Comparison of ENCODE assay signal across 9 cellular contexts in genomic region chr15:25783607-25784131, GRCh38.
DNase-seq lines count a peak whose midpoint lies in the region; ATAC-seq and TF ChIP-seq lines count a peak whose summit lies in the region.
"Had no signal": no experiment of that assay in that cellular context is flagged by ENCODE, and none has a peak within 500 bp of the region (broad histone marks: within the 10 kb centered on the region; RNA-seq: fewer than 3 reads in every experiment).

No MANE protein-coding gene starts in this region.

- no peak overlapping the region for H3K27ac ChIP-seq in CD8-positive, alpha-beta memory T cell (ENCODE audit: low read depth, low read length)
- H3K27ac ChIP-seq in ascending aorta, result peak overlapping the region in 1 of 2 donors; percentile 72
- no peak overlapping the region for H3K27ac ChIP-seq in neural progenitor cell

- ATAC-seq in HG03520 (IDR thresholded peaks at IDR 0.05; ENCODE audit: unreplicated experiment) (no peak), GM21619 (IDR thresholded peaks at IDR 0.05; ENCODE audit: unreplicated experiment) (no peak), sciatic nerve (no peak)

- CTCF ChIA-PET in CD8-positive, alpha-beta memory T cell (lab: Charles Lee), result interaction anchor here (0.6 to 3.6 kb wide), 16 partner anchors 9 to 150 kb away, joined by 3 to 24 read pairs (median 4); partner anchors contain the start of gene ATP10A

- H3K9ac ChIP-seq in NT2/D1 (ENCODE audit: insufficient read length, low read depth), result no peak overlapping the region
- H3K9ac ChIP-seq in neural progenitor cell, result no peak overlapping the region

- H3K4me3 ChIP-seq in CD8-positive, alpha-beta memory T cell (ENCODE audit: low read length), result no peak overlapping the region
- no peak overlapping the region for H3K4me3 ChIP-seq in NT2/D1 (ENCODE audit: insufficient read length, low read depth)
- H3K4me3 ChIP-seq in ascending aorta, result no peak overlapping the region
- no peak overlapping the region for H3K4me3 ChIP-seq in neural progenitor cell
- H3K4me3 ChIP-seq: heart right ventricle had no signal

- peaks cover 0 to 19% (median 2%) of the 10 kb centered on the region in 3 donors for H3K36me3 Mint-ChIP-seq in CD8-positive, alpha-beta memory T cell
- H3K36me3 Mint-ChIP-seq in neural progenitor cell, result no peaks in the 10 kb centered on the region

- H3K4me3 Mint-ChIP-seq in CD8-positive, alpha-beta memory T cell, result no peak overlapping the region
- H3K4me3 Mint-ChIP-seq in neural progenitor cell, result no peak overlapping the region

- peaks cover 9% of the 10 kb centered on the region for H3K4me1 ChIP-seq in CD8-positive, alpha-beta memory T cell (ENCODE audit: insufficient read depth, low read length)
- peaks cover 3% of the 10 kb centered on the region for H3K4me1 ChIP-seq in NT2/D1 (ENCODE audit: insufficient read depth, insufficient read length)
- peaks cover 14 to 32% of the 10 kb centered on the region in 2 donors for H3K4me1 ChIP-seq in ascending aorta
- H3K4me1 ChIP-seq in neural progenitor cell, result no peaks in the 10 kb centered on the region

- POLR2A ChIA-PET in CD8-positive, alpha-beta memory T cell (lab: Charles Lee), result interaction anchor here (0.8 kb wide), 1 partner anchor 77 kb away, joined by 3 read pairs; no protein-coding TSS in a partner anchor

- no peaks in the 10 kb centered on the region for H3K9me3 ChIP-seq in CD8-positive, alpha-beta memory T cell (ENCODE audit: low read length)
- H3K9me3 ChIP-seq in NT2/D1 (ENCODE audit: insufficient read depth, low read length) (no peaks in the 10 kb centered on the region), ascending aorta (no peaks in the 10 kb centered on the region), neural progenitor cell (ENCODE audit: low read depth) (no peaks in the 10 kb centered on the region)
- H3K9me3 ChIP-seq: heart right ventricle had no signal

- H3K79me2 ChIP-seq in neural progenitor cell (ENCODE audit: low read depth), result no peaks in the 10 kb centered on the region

- H3K4me2 ChIP-seq in neural progenitor cell, result no peak overlapping the region

- TF ChIP-seq CTCF in ascending aorta (IDR thresholded peaks at IDR 0.05) (peak; percentile 16 to 41 (median 22)), neural progenitor cell (IDR thresholded peaks at IDR 0.05) (peak; percentile 74)

- intact Hi-C loops in ascending aorta (cut with DNase I), result loop anchor here (10.0 kb wide), 1 partner anchor 301 kb away; no protein-coding TSS in a partner anchor
- intact Hi-C loops in sciatic nerve (cut with DNase I), result no loop called here

- no peaks in the 10 kb centered on the region for H3K27me3 ChIP-seq in CD8-positive, alpha-beta memory T cell (ENCODE audit: insufficient read depth, low read length, poor library complexity, severe bottlenecking)
- H3K27me3 ChIP-seq in NT2/D1 (ENCODE audit: insufficient read depth, insufficient read length), result no peaks in the 10 kb centered on the region
- H3K27me3 ChIP-seq in ascending aorta, result no peaks in the 10 kb centered on the region
- H3K27me3 ChIP-seq in neural progenitor cell, result no peaks in the 10 kb centered on the region
- H3K27me3 ChIP-seq: heart right ventricle had no signal

- no peak overlapping the region for H2AFZ ChIP-seq in neural progenitor cell (replicated peaks)

- no peaks in the 10 kb centered on the region for H3F3A ChIP-seq in neural progenitor cell (ENCODE audit: low read depth)

- no peak overlapping the region for H3K27ac Mint-ChIP-seq in CD8-positive, alpha-beta memory T cell
- peak overlapping the region; percentile 12 for H3K27ac Mint-ChIP-seq in neural progenitor cell

- peak in 4 of 5 donors; percentile 10 to 55 (median 22) for DNase-seq in CD8-positive, alpha-beta memory T cell
- DNase-seq in NT2/D1 (ENCODE audit: low read depth, low spot score) (peak; percentile 69), ascending aorta (ENCODE audit: low spot score in 2 of 2) (no peak), neural progenitor cell (ENCODE audit: low spot score) (peak; percentile 68), NCI-H2196 (lab: John Stamatoyannopoulos, UW; ENCODE audit: unreplicated experiment) (no peak), sciatic nerve (ENCODE audit: low spot score) (no peak)
- DNase-seq: heart right ventricle had no signal

- H3K27me3 Mint-ChIP-seq in CD8-positive, alpha-beta memory T cell, result no peaks in the 10 kb centered on the region
- no peaks in the 10 kb centered on the region for H3K27me3 Mint-ChIP-seq in neural progenitor cell (ENCODE audit: insufficient read depth, low read depth)

- peaks cover 0 to 1% (median 0%) of the 10 kb centered on the region in 5 donors for H3K9me3 Mint-ChIP-seq in CD8-positive, alpha-beta memory T cell
- no peaks in the 10 kb centered on the region for H3K9me3 Mint-ChIP-seq in neural progenitor cell

- no peaks in the 10 kb centered on the region for H3K36me3 ChIP-seq in CD8-positive, alpha-beta memory T cell (ENCODE audit: insufficient read depth, low read length)
- H3K36me3 ChIP-seq in NT2/D1 (ENCODE audit: insufficient read depth, insufficient read length, low read length) (no peaks in the 10 kb centered on the region), ascending aorta (peaks cover 11 to 12% of the 10 kb centered on the region in 2 donors), neural progenitor cell (no peaks in the 10 kb centered on the region)

- no peaks in the 10 kb centered on the region for H4K20me1 ChIP-seq in neural progenitor cell (ENCODE audit: low read depth)

- peaks cover 16 to 34% (median 19%) of the 10 kb centered on the region in 3 donors for H3K4me1 Mint-ChIP-seq in CD8-positive, alpha-beta memory T cell
- peaks cover 17% of the 10 kb centered on the region for H3K4me1 Mint-ChIP-seq in neural progenitor cell

Comparison
In these comparisons a context has a peak if more than half of its experiments do, and no peak if none do; other contexts are left out.
1. DNase-seq: peak in CD8-positive, alpha-beta memory T cell (4 of 5), NT2/D1 (single experiment) and neural progenitor cell (single experiment); none in ascending aorta (0 of 2), NCI-H2196 (single experiment) and sciatic nerve (single experiment).